26 cellular contexts compared by ENCODE assay signal in the genomic region with DNA sequence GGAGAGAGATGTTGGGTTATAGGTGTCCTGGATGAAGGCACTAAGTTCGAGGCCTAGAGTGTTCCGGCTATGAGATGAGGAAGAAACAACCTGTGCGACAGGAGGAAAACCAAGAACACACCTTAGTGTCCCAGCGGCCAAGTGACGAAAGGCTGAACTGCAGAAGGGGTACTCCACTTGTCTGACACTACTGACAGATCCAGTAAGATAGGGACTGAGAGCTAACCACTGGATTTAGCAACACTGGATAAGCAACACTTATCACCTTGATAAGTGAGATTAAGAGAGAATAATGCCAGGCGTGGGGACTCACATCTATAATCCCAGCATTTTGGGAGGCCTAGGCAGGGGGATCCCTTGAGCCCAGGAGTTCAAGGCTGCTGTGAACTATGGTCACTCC.
"Had no signal": no experiment of that assay in that cellular context is flagged by ENCODE, and none has a peak within 500 bp of the region (broad histone marks: within the 10 kb centered on the region; RNA-seq: fewer than 3 reads in every experiment).

No MANE protein-coding gene starts in this region.

- H3K4me3 ChIP-seq: gastrocnemius medialis, left ventricle myocardium inferior, lung, mucosa of descending colon, pancreas, prostate gland, sigmoid colon, smooth muscle cell, testis, uterus had no signal

- H3K9me3 Mint-ChIP-seq: central memory CD8-positive, alpha-beta T cell; nephron progenitor cell; T-helper 1 cell treated with Interleukin-12 subunit alpha and Interleukin-12 subunit beta and Interleukin-4 antibody, amounts not matched to agents 30 μg/mL and 1 μg/mL, for 36 hours; type B pancreatic cell had no signal

- H3K9me3 ChIP-seq: gastrocnemius medialis, left ventricle myocardium inferior, mucosa of descending colon, pancreas, prostate gland, sigmoid colon, testis, uterus had no signal

- H3K36me3 ChIP-seq: pancreas, prostate gland, uterus had no signal

- ATAC-seq: gastrocnemius medialis, pancreas had no signal

- H3K4me3 Mint-ChIP-seq: activated naive CD8-positive, alpha-beta T cell; central memory CD8-positive, alpha-beta T cell; nephron progenitor cell; T-helper 1 cell treated with Interleukin-12 subunit alpha and Interleukin-12 subunit beta and Interleukin-4 antibody, amounts not matched to agents 30 μg/mL and 1 μg/mL, for 36 hours; type B pancreatic cell had no signal

- H3K27me3 ChIP-seq: gastrocnemius medialis, pancreas, sigmoid colon, testis, uterus had no signal

- H3K27ac ChIP-seq: gastrocnemius medialis, left ventricle myocardium inferior, pancreas, prostate gland, sigmoid colon, testis, uterus, VCaP had no signal

- H3K27me3 Mint-ChIP-seq: activated naive CD8-positive, alpha-beta T cell; central memory CD8-positive, alpha-beta T cell; type B pancreatic cell had no signal

- H3K4me1 ChIP-seq: prostate gland, uterus had no signal

- H3K27ac Mint-ChIP-seq: activated naive CD8-positive, alpha-beta T cell; nephron progenitor cell; T-helper 1 cell treated with Interleukin-12 subunit alpha and Interleukin-12 subunit beta and Interleukin-4 antibody, amounts not matched to agents 30 μg/mL and 1 μg/mL, for 36 hours; type B pancreatic cell had no signal

- DNase-seq: activated CD4-positive, alpha-beta T cell treated with anti-CD3 and anti-CD28 coated beads for 4 hours; activated CD4-positive, alpha-beta T cell treated with anti-CD3 and anti-CD28 coated beads, Interleukin-2, amount 50 U/mL, for 4 hours; activated CD8-positive, alpha-beta memory T cell treated with anti-CD3 and anti-CD28 coated beads for 24 hours; activated effector memory CD4-positive, alpha-beta T cell treated with Interleukin-2 at 50 U/mL for 16 hours; activated naive CD4-positive, alpha-beta T cell treated with Interleukin-2 at 50 U/mL for 16 hours; effector CD8-positive, alpha-beta T cell; gastrocnemius medialis; glutamatergic neuron; left ventricle myocardium inferior; mucosa of descending colon; nephron progenitor cell; pancreas; retina; sigmoid colon; stimulated activated naive CD4-positive, alpha-beta T cell treated with Interleukin-2 at 50 U/mL for 16 hours; T-helper 9 cell; uterus had no signal
